In genomic region chr1:202173993-202174392, GRCh38 we compare ENCODE assay signal across 33 cellular contexts. TPM values are rescaled to one million over a fixed set of nuclear protein-coding genes. Genes with fewer than 3 reads are reported as not detected.
"Had no signal": no experiment of that assay in that cellular context is flagged by ENCODE, and none has a peak within 500 bp of the region (broad histone marks: within the 10 kb centered on the region; RNA-seq: fewer than 3 reads in every experiment).

No MANE protein-coding gene starts in this region.

- H3K27me3 ChIP-seq: left lung, neural progenitor cell, neutrophil, right atrium auricular region, right lobe of liver, transverse colon, upper lobe of left lung had no signal

- H3K4me1 ChIP-seq: left lung, lower lobe of right lung, neural progenitor cell, parathyroid adenoma, right atrium auricular region, transverse colon, upper lobe of left lung had no signal

- H3K9me3 ChIP-seq: left lung, lower lobe of right lung, neutrophil, right atrium auricular region, right lobe of liver, transverse colon, upper lobe of left lung had no signal

- H3K27ac Mint-ChIP-seq: mesothelial cell of epicardium; natural killer cell; nephron progenitor cell; neural progenitor cell; stimulated activated memory B cell treated with anti-CD40 and anti-IgM and Interleukin-4, amounts not matched to agents 10 μg/mL and 1 μg/mL and 100 μg/mL, for 72 hours; stimulated activated naive CD8-positive, alpha-beta T cell treated with anti-CD3 and anti-CD28 coated beads, Interleukin-15, amount 100 ng/mL, for 72 hours had no signal

- H3K4me3 ChIP-seq: left lung, lower lobe of right lung, neural progenitor cell, right atrium auricular region, right lobe of liver, smooth muscle cell, transverse colon, upper lobe of left lung had no signal

- DNase-seq: hypothalamus; immature natural killer cell; kidney; left colon; lower lobe of right lung; mammary epithelial cell; mesendoderm; naive B cell; natural killer cell; nephron progenitor cell; occipital lobe; stimulated activated CD4-positive, alpha-beta T cell treated with anti-CD3 and anti-CD28 coated beads, Interleukin-1b, Interleukin-23, amount 100 ng/mL, for 48 hours; stimulated activated CD4-positive, alpha-beta T cell treated with anti-CD3 and anti-CD28 coated beads, Interleukin-2, amount 100 ng/mL, for 48 hours; stimulated activated CD4-positive, alpha-beta T cell treated with anti-CD3 and anti-CD28 coated beads, Interleukin-4, amount 100 ng/mL, for 4 hours; stimulated activated CD8-positive, alpha-beta memory T cell treated with anti-CD3 and anti-CD28 coated beads, Interleukin-4, amount 100 ng/mL, for 48 hours; stimulated activated naive CD4-positive, alpha-beta T cell treated with Interleukin-2 at 50 U/mL for 16 hours; stimulated activated naive CD8-positive, alpha-beta T cell treated with anti-CD3 and anti-CD28 coated beads, Interleukin-15, amount 100 ng/mL, for 72 hours; substantia nigra; transverse colon had no signal

- H3K27me3 Mint-ChIP-seq: stimulated activated naive CD8-positive, alpha-beta T cell treated with anti-CD3 and anti-CD28 coated beads, Interleukin-15, amount 100 ng/mL, for 72 hours had no signal

- H3K36me3 Mint-ChIP-seq: immature natural killer cell; mesothelial cell of epicardium; naive B cell; natural killer cell; neural progenitor cell; stimulated activated memory B cell treated with anti-CD40 and anti-IgM and Interleukin-4, amounts not matched to agents 10 μg/mL and 1 μg/mL and 100 μg/mL, for 72 hours had no signal

- H3K36me3 ChIP-seq: left lung, lower lobe of right lung, neural progenitor cell, neutrophil, right atrium auricular region, right lobe of liver, transverse colon, upper lobe of left lung had no signal

- H3K9me3 Mint-ChIP-seq: immature natural killer cell; mesothelial cell of epicardium; naive B cell; natural killer cell; nephron progenitor cell; neural progenitor cell; stimulated activated memory B cell treated with anti-CD40 and anti-IgM and Interleukin-4, amounts not matched to agents 10 μg/mL and 1 μg/mL and 100 μg/mL, for 72 hours; stimulated activated naive CD8-positive, alpha-beta T cell treated with anti-CD3 and anti-CD28 coated beads, Interleukin-15, amount 100 ng/mL, for 72 hours had no signal

- H3K27ac ChIP-seq: left lung, lower lobe of right lung, neural progenitor cell, neutrophil, parathyroid adenoma, right atrium auricular region, right lobe of liver, transverse colon, upper lobe of left lung had no signal

- H3K4me1 Mint-ChIP-seq: immature natural killer cell, mesothelial cell of epicardium, naive B cell, natural killer cell, nephron progenitor cell, neural progenitor cell had no signal

- ATAC-seq: left colon; left lung; lower lobe of right lung; natural killer cell; right lobe of liver; stimulated activated memory B cell treated with anti-CD40 and anti-IgM and Interleukin-4, amounts not matched to agents 10 μg/mL and 1 μg/mL and 100 μg/mL, for 72 hours; stimulated activated naive CD8-positive, alpha-beta T cell treated with anti-CD3 and anti-CD28 coated beads, Interleukin-15, amount 100 ng/mL, for 72 hours had no signal

- H3K4me3 Mint-ChIP-seq: immature natural killer cell; mesothelial cell of epicardium; naive B cell; natural killer cell; nephron progenitor cell; neural progenitor cell; stimulated activated memory B cell treated with anti-CD40 and anti-IgM and Interleukin-4, amounts not matched to agents 10 μg/mL and 1 μg/mL and 100 μg/mL, for 72 hours; stimulated activated naive CD8-positive, alpha-beta T cell treated with anti-CD3 and anti-CD28 coated beads, Interleukin-15, amount 100 ng/mL, for 72 hours had no signal

RNA-seq across cellular contexts. Expression of gene PTPN7, which starts 13.6 kb away (rescaled TPM):
- total RNA-seq: mammary epithelial cell, osteocyte, renal cortical epithelial cell, smooth muscle cell had no signal

RNA-seq across cellular contexts. Expression of gene LGR6, which starts 19.6 kb away (rescaled TPM):
- total RNA-seq: pulmonary artery endothelial cell had no signal

RNA-seq across cellular contexts. Expression of gene GPR37L1, which starts 51.3 kb away (rescaled TPM):
- total RNA-seq: mammary epithelial cell, mononuclear cell, natural killer cell, osteocyte, pulmonary artery endothelial cell, smooth muscle cell had no signal
